12 cellular contexts compared by ENCODE assay signal in the genomic region with DNA sequence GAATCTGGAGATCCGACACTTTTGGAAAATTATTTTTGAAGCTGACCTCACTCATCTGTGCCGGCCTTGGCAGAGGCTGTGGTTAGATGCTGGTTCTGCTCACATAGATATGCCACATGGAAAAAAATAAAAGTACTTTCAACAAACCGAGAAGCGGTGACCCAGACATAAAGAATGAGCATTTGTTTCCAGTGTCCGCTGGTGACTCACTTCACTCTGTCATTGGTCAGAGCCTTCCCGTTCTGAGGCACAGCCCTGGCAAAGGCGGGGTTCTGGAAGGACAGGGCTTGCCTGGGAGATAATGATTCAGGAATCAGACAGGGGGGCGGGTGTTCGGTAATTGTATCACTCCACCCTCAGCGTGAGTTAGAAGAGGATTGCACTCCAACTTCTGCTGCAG.
DNase-seq lines count a peak whose midpoint lies in the region; ATAC-seq and TF ChIP-seq lines count a peak whose summit lies in the region.
"Had no signal": no experiment of that assay in that cellular context is flagged by ENCODE, and none has a peak within 500 bp of the region (broad histone marks: within the 10 kb centered on the region; RNA-seq: fewer than 3 reads in every experiment).

No MANE protein-coding gene starts in this region.

- no peaks in the 10 kb centered on the region for H3K4me1 ChIP-seq in naive thymus-derived CD4-positive, alpha-beta T cell (ENCODE audit: control insufficient read depth in 2 of 2, insufficient read depth in 2 of 2, low read length in 2 of 2)

- no peaks in the 10 kb centered on the region for H3K27me3 Mint-ChIP-seq in naive thymus-derived CD4-positive, alpha-beta T cell

- intact Hi-C loops in naive thymus-derived CD4-positive, alpha-beta T cell (cut with micrococcal nuclease), result no loop called here

- POLR2A ChIA-PET in naive thymus-derived CD4-positive, alpha-beta T cell (lab: Charles Lee), result no interaction called here

- no peak for TF ChIP-seq CTCF in fibroblast of pulmonary artery (IDR thresholded peaks at IDR 0.05; ENCODE audit: low read length, missing control alignments)

- no peak overlapping the region for H3K27ac Mint-ChIP-seq in naive thymus-derived CD4-positive, alpha-beta T cell
- H3K27ac Mint-ChIP-seq: naive thymus-derived CD8-positive, alpha-beta T cell; T-helper 1 cell treated with Interleukin-12 subunit alpha and Interleukin-12 subunit beta and Interleukin-4 antibody, amounts not matched to agents 30 μg/mL and 1 μg/mL, for 36 hours had no signal

- H3K9me3 ChIP-seq in naive thymus-derived CD4-positive, alpha-beta T cell (ENCODE audit: control insufficient read depth in 2 of 3, low read length in 3 of 3), result no peaks in the 10 kb centered on the region

- DNase-seq in ELR (ENCODE audit: low read depth) (peak; percentile 89), RKO (ENCODE audit: low spot score) (peak; percentile 100), fibroblast of pulmonary artery (ENCODE audit: low read depth) (peak; percentile 79), pons (ENCODE audit: low spot score) (peak; percentile 1), NCI-H146 treated with DMSO at 0.1 percent for 48 hours (lab: John Stamatoyannopoulos, UW; ENCODE audit: unreplicated experiment) (no peak)
- DNase-seq in stimulated activated CD4-positive, alpha-beta T cell treated with anti-CD3 and anti-CD28 coated beads, Interleukin-1b, Interleukin-23, amount 100 ng/mL, for 48 hours, result no peak
- DNase-seq in naive thymus-derived CD4-positive, alpha-beta T cell, result no peak
- DNase-seq: activated effector memory CD4-positive, alpha-beta T cell treated with Interleukin-2 at 50 U/mL for 16 hours; naive thymus-derived CD8-positive, alpha-beta T cell; NCI-H1048 had no signal

- H3K27me3 ChIP-seq in naive thymus-derived CD4-positive, alpha-beta T cell (ENCODE audit: control insufficient read depth in 2 of 2, insufficient read depth in 2 of 2, low read length in 2 of 2), result no peaks in the 10 kb centered on the region

- H3K4me3 Mint-ChIP-seq in naive thymus-derived CD4-positive, alpha-beta T cell, result no peak overlapping the region
- H3K4me3 Mint-ChIP-seq: naive thymus-derived CD8-positive, alpha-beta T cell; T-helper 1 cell treated with Interleukin-12 subunit alpha and Interleukin-12 subunit beta and Interleukin-4 antibody, amounts not matched to agents 30 μg/mL and 1 μg/mL, for 36 hours had no signal

- no peaks in the 10 kb centered on the region for H3K36me3 ChIP-seq in naive thymus-derived CD4-positive, alpha-beta T cell (ENCODE audit: control insufficient read depth in 2 of 3, insufficient read depth in 3 of 3, low read length in 3 of 3)

- H3K36me3 Mint-ChIP-seq in naive thymus-derived CD4-positive, alpha-beta T cell, result no peaks in the 10 kb centered on the region
- H3K36me3 Mint-ChIP-seq: naive thymus-derived CD8-positive, alpha-beta T cell had no signal

- CTCF ChIA-PET in naive thymus-derived CD4-positive, alpha-beta T cell (lab: Charles Lee), result no interaction called here

- peaks cover 0 to 4% (median 0%) of the 10 kb centered on the region in 11 donors for H3K9me3 Mint-ChIP-seq in naive thymus-derived CD4-positive, alpha-beta T cell
- H3K9me3 Mint-ChIP-seq: T-helper 1 cell treated with Interleukin-12 subunit alpha and Interleukin-12 subunit beta and Interleukin-4 antibody, amounts not matched to agents 30 μg/mL and 1 μg/mL, for 36 hours had no signal

- H3K27ac ChIP-seq in naive thymus-derived CD4-positive, alpha-beta T cell (ENCODE audit: low read depth, low read length), result no peak overlapping the region

- ATAC-seq in GM21423 (IDR thresholded peaks at IDR 0.05; ENCODE audit: unreplicated experiment), result no peak
- no peak for ATAC-seq in naive thymus-derived CD4-positive, alpha-beta T cell
- ATAC-seq: naive thymus-derived CD8-positive, alpha-beta T cell had no signal

- no peaks in the 10 kb centered on the region for H3K4me1 Mint-ChIP-seq in naive thymus-derived CD4-positive, alpha-beta T cell
- H3K4me1 Mint-ChIP-seq: naive thymus-derived CD8-positive, alpha-beta T cell had no signal

- no peak overlapping the region for H3K4me3 ChIP-seq in fibroblast of pulmonary artery (replicated peaks; ENCODE audit: low read depth, low read length)
- H3K4me3 ChIP-seq in naive thymus-derived CD4-positive, alpha-beta T cell (ENCODE audit: low read length), result no peak overlapping the region

Comparison
In these comparisons a context has a peak if more than half of its experiments do, and no peak if none do; other contexts are left out.
1. DNase-seq: peak in ELR (single experiment), RKO (single experiment), fibroblast of pulmonary artery (single experiment) and pons (single experiment); none in stimulated activated CD4-positive, alpha-beta T cell treated with anti-CD3 and anti-CD28 coated beads, Interleukin-1b, Interleukin-23, amount 100 ng/mL, for 48 hours (single experiment), NCI-H146 treated with DMSO at 0.1 percent for 48 hours (single experiment) and naive thymus-derived CD4-positive, alpha-beta T cell (0 of 9).